In genomic region chr7:128104109-128104742, GRCh38 we compare ENCODE assay signal across 8 cellular contexts.
DNase-seq lines count a peak whose midpoint lies in the region; ATAC-seq, FAIRE-seq and TF ChIP-seq lines count a peak whose summit lies in the region.

No MANE protein-coding gene starts in this region.

- no peak for TF ChIP-seq POLR2A in thyroid gland (IDR thresholded peaks at IDR 0.05)

- H3K9me3 ChIP-seq in SK-N-MC (ENCODE audit: low read depth, low read length) (no peaks in the 10 kb centered on the region), pancreas (no peaks in the 10 kb centered on the region), thyroid gland (no peaks in the 10 kb centered on the region)

- peak; percentile 18 for ATAC-seq in GM19452 (IDR thresholded peaks at IDR 0.05; ENCODE audit: unreplicated experiment)
- ATAC-seq in pancreas: peak; percentile 23 to 27 (median 26)
- ATAC-seq in GM21786 (IDR thresholded peaks at IDR 0.05; ENCODE audit: unreplicated experiment): no peak

- no peaks in the 10 kb centered on the region for H3K36me3 ChIP-seq in BJ (ENCODE audit: control insufficient read depth, insufficient read depth, low read length)
- no peaks in the 10 kb centered on the region for H3K36me3 ChIP-seq in SK-N-MC (ENCODE audit: insufficient read depth, low read length)
- H3K36me3 ChIP-seq in pancreas: no peaks in the 10 kb centered on the region
- H3K36me3 ChIP-seq in thyroid gland: no peaks in the 10 kb centered on the region

- intact Hi-C loops in pancreas (cut with DNase I): no loop called here
- intact Hi-C loops in thyroid gland (cut with DNase I): no loop called here

- H3K27me3 ChIP-seq in BJ (ENCODE audit: control insufficient read depth, insufficient read depth, low read length) (peaks cover 17% of the 10 kb centered on the region), pancreas (no peaks in the 10 kb centered on the region), thyroid gland (no peaks in the 10 kb centered on the region)

- DNase-seq in BJ (ENCODE audit: low read depth) (no peak), SK-N-MC (ENCODE audit: low read depth, low spot score) (no peak), fibroblast of gingiva (ENCODE audit: low read depth) (peak; percentile 17), pancreas (peak in 1 of 6 donors; percentile 63), thyroid gland (no peak)
- DNase-seq in stimulated activated CD4-positive, alpha-beta T cell treated with anti-CD3 and anti-CD28 coated beads, Interleukin-2, amount 100 ng/mL, for 48 hours: no peak

- 3 to 4% methylated on average over 51 to 58 of the region's 58 CpGs for WGBS in pancreas, 2 donors
- WGBS in thyroid gland, 2 donors: 5 to 10% methylated on average over 6 to 29 of the region's 58 CpGs

- TF ChIP-seq CTCF in BJ (IDR thresholded peaks at IDR 0.05; ENCODE audit: insufficient read depth, low read depth, low read length) (no peak), pancreas (IDR thresholded peaks at IDR 0.05) (no peak), thyroid gland (IDR thresholded peaks at IDR 0.05) (no peak)

- H3K4me1 ChIP-seq in pancreas (peaks cover 0 to 9% (median 5%) of the 10 kb centered on the region in 3 donors), thyroid gland (peaks cover 9 to 13% of the 10 kb centered on the region in 2 donors)

- H3K9ac ChIP-seq in SK-N-MC (ENCODE audit: insufficient read length): no peak overlapping the region

- CTCF ChIA-PET in BJ (lab: Yijun Ruan, JAX): interaction anchor here (1.1 to 1.9 kb wide), 4 partner anchors 12 to 104 kb away, joined by 3 to 7 read pairs (median 4); no protein-coding TSS in a partner anchor

- H3K4me3 ChIP-seq in BJ (ENCODE audit: low read depth, low read length) (peak overlapping the region; percentile 38), SK-N-MC (peak overlapping the region; percentile 65), pancreas (peak overlapping the region in 1 of 4 donors; percentile 30), thyroid gland (replicated peaks in 1 of 3) (no peak overlapping the region)

- H3K27ac ChIP-seq in SK-N-MC (no peak overlapping the region), pancreas (no peak overlapping the region), thyroid gland (no peak overlapping the region)

- POLR2A ChIA-PET in BJ (lab: Charles Lee): no interaction called here

- FAIRE-seq in pancreas (lab: Jason Lieb, UNC): no peak

Comparison
In these comparisons a context has a peak if more than half of its experiments do, and no peak if none do; other contexts are left out.
1. H3K4me3 ChIP-seq: peak in BJ (single experiment) and SK-N-MC (single experiment); none in thyroid gland (0 of 3).